In the genomic region with DNA sequence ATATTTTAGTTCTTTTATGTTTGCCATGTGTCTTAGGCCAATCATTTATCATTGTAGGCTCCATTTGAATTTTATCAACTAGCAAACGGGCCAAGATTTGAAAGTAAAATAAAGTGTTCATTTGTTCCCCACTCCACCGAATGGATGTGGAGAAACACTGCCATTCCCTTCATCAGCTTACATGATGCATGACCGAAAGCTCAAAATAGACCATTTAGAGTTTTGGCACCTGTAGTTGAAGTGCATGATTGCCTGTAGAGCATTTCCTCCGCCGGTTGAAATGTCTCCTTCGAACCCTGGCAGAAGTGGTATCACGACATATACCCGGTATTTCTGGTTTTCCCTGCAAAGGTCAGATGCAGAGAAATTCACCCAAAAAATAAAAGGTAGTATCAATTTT, we compare ENCODE assay signal across 14 cellular contexts.
DNase-seq lines count a peak whose midpoint lies in the region; ATAC-seq lines count a peak whose summit lies in the region.
"Had no signal": no experiment of that assay in that cellular context is flagged by ENCODE, and none has a peak within 500 bp of the region (broad histone marks: within the 10 kb centered on the region; RNA-seq: fewer than 3 reads in every experiment).

No MANE protein-coding gene starts in this region.

- DNase-seq in Right ventricle myocardium superior (no peak), cardiac septum (ENCODE audit: low spot score) (no peak), DMS79 treated with DMSO at 0.1 percent for 48 hours (lab: John Stamatoyannopoulos, UW) (peak; percentile 76), NCI-H526 (lab: John Stamatoyannopoulos, UW) (peak; percentile 58 to 85), left ventricle myocardium superior (no peak), NOMO-1 treated with DMSO at 0.1 percent for 48 hours (lab: John Stamatoyannopoulos, UW; ENCODE audit: unreplicated experiment) (no peak)
- no peak for DNase-seq in activated naive CD4-positive, alpha-beta T cell treated with anti-CD3 and anti-CD28 coated beads, Interleukin-2, amount 10 ng/mL, durations not matched to agents 7 days and 5 days
- DNase-seq: ACHN; Caco-2; CD4-positive, alpha-beta T cell; GF-D8; HCEC 1CT had no signal

- no peaks in the 10 kb centered on the region for H3K4me1 Mint-ChIP-seq in activated naive CD4-positive, alpha-beta T cell treated with anti-CD3 and anti-CD28 coated beads, Interleukin-2, amount 10 ng/mL, durations not matched to agents 7 days and 5 days

- no peaks in the 10 kb centered on the region for H3K27me3 Mint-ChIP-seq in activated naive CD4-positive, alpha-beta T cell treated with anti-CD3 and anti-CD28 coated beads, Interleukin-2, amount 10 ng/mL, durations not matched to agents 7 days and 5 days
- H3K27me3 Mint-ChIP-seq: CD4-positive, alpha-beta T cell had no signal

- H3K27ac Mint-ChIP-seq in activated naive CD4-positive, alpha-beta T cell treated with anti-CD3 and anti-CD28 coated beads, Interleukin-2, amount 10 ng/mL, durations not matched to agents 7 days and 5 days, result no peak overlapping the region
- H3K27ac Mint-ChIP-seq: CD4-positive, alpha-beta T cell; GM23338 had no signal

- no peak overlapping the region for H3K4me3 Mint-ChIP-seq in activated naive CD4-positive, alpha-beta T cell treated with anti-CD3 and anti-CD28 coated beads, Interleukin-2, amount 10 ng/mL, durations not matched to agents 7 days and 5 days
- H3K4me3 Mint-ChIP-seq: CD4-positive, alpha-beta T cell; GM23338 had no signal

- CTCF ChIA-PET in activated naive CD4-positive, alpha-beta T cell treated with anti-CD3 and anti-CD28 coated beads, Interleukin-2, amount 10 ng/mL, durations not matched to agents 7 days and 5 days (lab: Charles Lee), result interaction anchor here (1.2 to 3.1 kb wide), 5 partner anchors 9 to 697 kb away, joined by 3 to 16 read pairs (median 4); no protein-coding TSS in a partner anchor

- H3K9me3 Mint-ChIP-seq in activated naive CD4-positive, alpha-beta T cell treated with anti-CD3 and anti-CD28 coated beads, Interleukin-2, amount 10 ng/mL, durations not matched to agents 7 days and 5 days, result no peaks in the 10 kb centered on the region
- H3K9me3 Mint-ChIP-seq: CD4-positive, alpha-beta T cell; GM23338 had no signal

- peak; percentile 28 for ATAC-seq in Right ventricle myocardium superior (ENCODE audit: poor library complexity)
- ATAC-seq in left ventricle myocardium superior, result peak; percentile 31
- ATAC-seq in HG03521 (IDR thresholded peaks at IDR 0.05; ENCODE audit: unreplicated experiment), result no peak
- ATAC-seq: GM23338 had no signal

- intact Hi-C loops in Right ventricle myocardium superior (cut with DNase I), result no loop called here
- intact Hi-C loops in cardiac septum (cut with DNase I), result loop anchor here (5.0 to 10.0 kb wide), 4 partner anchors 103 to 640 kb away; no protein-coding TSS in a partner anchor
- intact Hi-C loops in left ventricle myocardium superior (cut with micrococcal nuclease), result no loop called here

- no peaks in the 10 kb centered on the region for H3K36me3 Mint-ChIP-seq in activated naive CD4-positive, alpha-beta T cell treated with anti-CD3 and anti-CD28 coated beads, Interleukin-2, amount 10 ng/mL, durations not matched to agents 7 days and 5 days

Comparison
In these comparisons a context has a peak if more than half of its experiments do, and no peak if none do; other contexts are left out.
1. DNase-seq: peak in DMS79 treated with DMSO at 0.1 percent for 48 hours (single experiment) and NCI-H526 (2 of 2); none in Right ventricle myocardium superior (single experiment), cardiac septum (single experiment), left ventricle myocardium superior (single experiment), activated naive CD4-positive, alpha-beta T cell treated with anti-CD3 and anti-CD28 coated beads, Interleukin-2, amount 10 ng/mL, durations not matched to agents 7 days and 5 days (single experiment) and NOMO-1 treated with DMSO at 0.1 percent for 48 hours (single experiment).